18 cellular contexts compared by ENCODE assay signal in the genomic region with DNA sequence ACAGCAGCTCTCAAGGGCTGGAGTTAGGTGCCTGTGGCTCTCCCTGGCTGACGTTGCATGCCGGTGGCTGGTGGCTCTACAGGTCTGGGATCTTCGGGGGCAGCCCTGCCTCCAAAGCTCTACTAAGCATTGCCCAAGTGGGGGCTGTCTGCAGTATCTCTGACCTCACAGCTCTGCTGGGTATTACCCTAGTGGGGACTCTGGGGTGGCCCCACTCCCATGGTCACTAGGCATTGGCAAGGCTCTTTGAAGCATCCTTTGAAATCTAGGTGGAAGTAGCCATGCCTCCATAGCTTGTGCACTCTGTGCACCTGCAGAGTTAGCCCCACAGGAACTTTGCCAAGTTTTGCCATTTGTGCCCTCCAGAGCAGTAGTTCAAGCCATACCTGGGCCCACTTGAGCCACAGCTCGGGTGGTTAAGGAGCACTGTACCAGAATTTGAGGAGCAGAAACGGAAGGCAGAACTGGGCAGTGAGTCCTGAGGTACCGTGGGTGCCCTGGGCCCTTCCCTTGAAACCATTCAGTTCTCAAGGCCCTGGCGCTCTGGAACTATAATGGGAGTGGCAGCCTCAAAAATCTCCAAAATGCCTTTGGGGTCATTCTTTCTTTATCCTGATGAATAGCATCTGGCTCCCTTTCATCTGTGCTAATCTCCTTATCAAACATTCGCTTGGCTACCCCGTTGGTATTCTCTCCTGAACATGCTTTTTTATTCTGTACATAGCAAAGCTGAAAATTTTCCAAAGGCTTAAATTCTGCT. TPM values are rescaled to one million over a fixed set of nuclear protein-coding genes. Genes with fewer than 3 reads are reported as not detected.
DNase-seq lines count a peak whose midpoint lies in the region; TF ChIP-seq lines count a peak whose summit lies in the region.
"Had no signal": no experiment of that assay in that cellular context is flagged by ENCODE, and none has a peak within 500 bp of the region (broad histone marks: within the 10 kb centered on the region; RNA-seq: fewer than 3 reads in every experiment).

No MANE protein-coding gene starts in this region.

- no peaks in the 10 kb centered on the region for H3K27me3 ChIP-seq in esophagus muscularis mucosa
- H3K27me3 ChIP-seq: BLaER1 treated with 17β-estradiol and CSF1 and Interleukin-3, amounts not matched to agents 10 nM and 100 nM had no signal

- H3K4me1 ChIP-seq in esophagus muscularis mucosa: no peaks in the 10 kb centered on the region
- H3K4me1 ChIP-seq: BLaER1 treated with 17β-estradiol and CSF1 and Interleukin-3, amounts not matched to agents 10 nM and 100 nM had no signal

- H3K27me3 Mint-ChIP-seq in osteocyte (ENCODE audit: unreplicated experiment): peaks cover 3% of the 10 kb centered on the region

- peaks cover 4% of the 10 kb centered on the region for H3K9me3 Mint-ChIP-seq in osteocyte (ENCODE audit: unreplicated experiment)

- no peak overlapping the region for H3K4me3 Mint-ChIP-seq in osteocyte (ENCODE audit: unreplicated experiment)
- H3K4me3 Mint-ChIP-seq: CD4-positive, CD25-positive, alpha-beta regulatory T cell had no signal

- no peaks in the 10 kb centered on the region for H3K36me3 Mint-ChIP-seq in osteocyte (ENCODE audit: unreplicated experiment)

- no peak for TF ChIP-seq POLR2A in esophagus muscularis mucosa (IDR thresholded peaks at IDR 0.05; ENCODE audit: low read depth)

- H3K27ac Mint-ChIP-seq in osteocyte (ENCODE audit: unreplicated experiment): no peak overlapping the region
- H3K27ac Mint-ChIP-seq: CD4-positive, CD25-positive, alpha-beta regulatory T cell had no signal

- no peak overlapping the region for H3K27ac ChIP-seq in esophagus muscularis mucosa (replicated peaks in 1 of 4)
- H3K27ac ChIP-seq: BLaER1 treated with 17β-estradiol and CSF1 and Interleukin-3, amounts not matched to agents 10 nM and 100 nM; GM23248 had no signal

- TF ChIP-seq EP300 in esophagus muscularis mucosa (IDR thresholded peaks at IDR 0.05): no peak

- WGBS in esophagus muscularis mucosa: 72% methylated on average over 7 of the region's 9 CpGs

- intact Hi-C loops in esophagus muscularis mucosa (cut with DNase I): no loop called here

- peaks cover 0 to 9% (median 0%) of the 10 kb centered on the region in 4 donors for H3K9me3 ChIP-seq in esophagus muscularis mucosa

- DNase-seq in M059J (ENCODE audit: low read depth) (peak; percentile 26), SW480 (ENCODE audit: low spot score) (peak; percentile 27), esophagus muscularis mucosa (ENCODE audit: extremely low spot score) (peak; percentile 86), osteocyte (ENCODE audit: extremely low spot score, unreplicated experiment) (peak; percentile 59), UCSD-AML1 (lab: John Stamatoyannopoulos, UW; ENCODE audit: unreplicated experiment) (no peak), COR-L47 (lab: John Stamatoyannopoulos, UW) (no peak)
- no peak for DNase-seq in activated naive CD4-positive, alpha-beta T cell (lab: John Stamatoyannopoulos, UW)
- DNase-seq: ACHN; Calu3; CD4-positive, CD25-positive, alpha-beta regulatory T cell; DMS 273 treated with DMSO at 0.1 percent for 48 hours; DMS79; GM23248 had no signal

- TF ChIP-seq CTCF in esophagus muscularis mucosa (IDR thresholded peaks at IDR 0.05): no peak
- no peak for TF ChIP-seq CTCF in osteocyte (IDR thresholded peaks at IDR 0.05)

- H3K36me3 ChIP-seq in esophagus muscularis mucosa: no peaks in the 10 kb centered on the region
- H3K36me3 ChIP-seq: BLaER1 treated with 17β-estradiol and CSF1 and Interleukin-3, amounts not matched to agents 10 nM and 100 nM had no signal

- H3K4me3 ChIP-seq in esophagus muscularis mucosa: no peak overlapping the region
- H3K4me3 ChIP-seq: BLaER1 treated with 17β-estradiol and CSF1 and Interleukin-3, amounts not matched to agents 10 nM and 100 nM; GM12878; GM23248 had no signal

- H3K4me1 Mint-ChIP-seq in osteocyte (ENCODE audit: unreplicated experiment): no peaks in the 10 kb centered on the region

RNA-seq across cellular contexts. Expression of a gene that starts 15.4 kb away (rescaled TPM):
- total RNA-seq in M059J (2014; rRNA removed; shearing (Covaris generic)): not detected in 2 replicates
- total RNA-seq in esophagus muscularis mucosa (10 to 100 TPM in 3 of 4 donors, 1 to 10 TPM in 1; 5.8 to 41.0 (median 28.0) TPM), osteocyte (not detected in 2 replicates)
- total RNA-seq: A172; Calu3; CD4-positive, CD25-positive, alpha-beta regulatory T cell; G401; GM23248; HT-29 had no signal

RNA-seq across cellular contexts. Expression of a gene that starts 27.2 kb away (rescaled TPM):
- total RNA-seq in M059J (2014; rRNA removed; shearing (Covaris generic)): 0.57 and 1.9 TPM in 2 replicates
- total RNA-seq in esophagus muscularis mucosa (not detected), osteocyte (not detected in 2 replicates)
- total RNA-seq: CD4-positive, CD25-positive, alpha-beta regulatory T cell; G401; GM12878 had no signal

RNA-seq across cellular contexts. Expression of a gene that starts 48.7 kb away (rescaled TPM):
- not detected in 2 replicates for total RNA-seq in M059J (2014; rRNA removed; shearing (Covaris generic))
- total RNA-seq in esophagus muscularis mucosa (not detected), osteocyte (not detected in 2 replicates)
- total RNA-seq: A172; CD4-positive, CD25-positive, alpha-beta regulatory T cell; G401; GM12878; GM23248 had no signal

RNA-seq across cellular contexts. Expression of a gene that starts 51.3 kb away (rescaled TPM):
- total RNA-seq in M059J (2014; rRNA removed; shearing (Covaris generic)): 36.1 and 44.9 TPM in 2 replicates
- total RNA-seq in esophagus muscularis mucosa: 10 to 100 TPM; 29.5 to 45.4 (median 39.0) TPM
- 38.6 and 39.6 TPM in 2 replicates for total RNA-seq in osteocyte

RNA-seq across cellular contexts. Expression of a gene that starts 53.4 kb away (rescaled TPM):
- not detected in 2 replicates for total RNA-seq in M059J (2014; rRNA removed; shearing (Covaris generic))
- total RNA-seq in esophagus muscularis mucosa (not detected), osteocyte (not detected in 2 replicates)
- total RNA-seq: A172; CD4-positive, CD25-positive, alpha-beta regulatory T cell; GM12878; GM23248; HT-29 had no signal

Comparison
In these comparisons a context has a peak if more than half of its experiments do, and no peak if none do; other contexts are left out.
1. DNase-seq: peak in M059J (single experiment), SW480 (single experiment), esophagus muscularis mucosa (single experiment) and osteocyte (single experiment); none in UCSD-AML1 (single experiment), COR-L47 (single experiment) and activated naive CD4-positive, alpha-beta T cell (0 of 4).